8 cellular contexts compared by ENCODE assay signal in the genomic region with DNA sequence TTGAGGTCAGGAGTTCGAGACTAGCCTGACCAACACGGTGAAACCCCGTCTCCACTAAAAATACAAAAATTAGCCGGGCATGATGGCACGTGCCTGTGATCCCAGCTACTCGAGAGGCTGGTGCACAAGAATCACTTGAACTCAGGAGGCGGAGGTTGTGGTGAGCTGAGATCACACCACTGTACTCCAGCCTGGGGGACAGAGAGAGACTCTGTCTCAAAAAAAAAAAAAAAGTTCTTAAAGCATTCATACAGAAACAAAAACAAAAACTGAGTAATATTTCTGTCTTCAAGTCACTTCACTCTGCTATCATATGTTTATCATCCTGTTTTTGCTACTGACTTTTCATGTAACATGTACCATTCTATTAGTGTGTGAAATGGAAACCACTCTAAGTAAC.
A peak's percentile ranks its signal among the peaks of the same experiment; 100 is the strongest.
ATAC-seq and TF ChIP-seq lines count a peak whose summit lies in the region.
"Not testable (repeated sequence)": the region's sequence is repeated elsewhere in the genome, so short reads cannot be mapped to it uniquely, and the experiment has no call there.

No MANE protein-coding gene starts in this region.

- not testable (repeated sequence) for TF ChIP-seq CTCF in nephron (IDR thresholded peaks at IDR 0.05; ENCODE audit: unreplicated experiment in 3 of 3)

- H3K27me3 Mint-ChIP-seq in nephron (ENCODE audit: low read depth): not testable (repeated sequence)

- ATAC-seq in GM18508 (IDR thresholded peaks at IDR 0.05; ENCODE audit: insufficient read depth, unreplicated experiment): peak; percentile 64
- peak; percentile 56 for ATAC-seq in GM19023 (IDR thresholded peaks at IDR 0.05; ENCODE audit: unreplicated experiment)
- peak; percentile 51 for ATAC-seq in GM19467 (IDR thresholded peaks at IDR 0.05; ENCODE audit: unreplicated experiment)
- ATAC-seq in GM21723 (IDR thresholded peaks at IDR 0.05; ENCODE audit: unreplicated experiment): peak; percentile 45
- peak; percentile 66 for ATAC-seq in HG02840 (IDR thresholded peaks at IDR 0.05; ENCODE audit: low FRiP score, unreplicated experiment)
- peak; percentile 48 for ATAC-seq in HG03097 (IDR thresholded peaks at IDR 0.05; ENCODE audit: low FRiP score, unreplicated experiment)
- ATAC-seq in HG03432 (IDR thresholded peaks at IDR 0.05; ENCODE audit: unreplicated experiment): peak; percentile 60

- H3K36me3 Mint-ChIP-seq in nephron (ENCODE audit: low read depth): not testable (repeated sequence)

- not testable (repeated sequence) for H3K4me3 Mint-ChIP-seq in nephron

- not testable (repeated sequence) for H3K4me1 Mint-ChIP-seq in nephron

- peak overlapping the region; percentile 70 to 97 (median 91) for H3K27ac Mint-ChIP-seq in nephron

- peaks cover 23% of the 10 kb centered on the region for H3K9me3 Mint-ChIP-seq in nephron

Comparison
In these comparisons a context has a peak if more than half of its experiments do, and no peak if none do; other contexts are left out.
1. Peak in every context shown above with its lines: ATAC-seq.